Comparison of ENCODE assay signal across 34 cellular contexts in genomic region chr7:147681530-147681929, GRCh38.
"Had no signal": no experiment of that assay in that cellular context is flagged by ENCODE, and none has a peak within 500 bp of the region (broad histone marks: within the 10 kb centered on the region; RNA-seq: fewer than 3 reads in every experiment).

No MANE protein-coding gene starts in this region.

- H3K36me3 Mint-ChIP-seq: activated CD4-positive, alpha-beta memory T cell treated with anti-CD3 and anti-CD28 coated beads for 36 hours; activated naive CD4-positive, alpha-beta T cell treated with anti-CD3 and anti-CD28 coated beads, Interleukin-2, amount 50 U/mL, for 72 hours; activated naive CD8-positive, alpha-beta T cell treated with anti-CD3 and anti-CD28 coated beads for 36 hours had no signal

- H3K9me3 ChIP-seq: adrenal gland, body of pancreas, breast epithelium had no signal

- H3K4me3 Mint-ChIP-seq: activated B cell treated with CpG ODN at 0.5 μM for 24 hours; activated CD4-positive, alpha-beta memory T cell treated with anti-CD3 and anti-CD28 coated beads for 36 hours; activated CD4-positive, alpha-beta T cell treated with anti-CD3 and anti-CD28 coated beads, Interleukin-2, amount 10 ng/mL, durations not matched to agents 24 days and 14 days; activated CD8-positive, alpha-beta T cell treated with anti-CD3 and anti-CD28 coated beads for 36 hours; activated naive CD4-positive, alpha-beta T cell treated with anti-CD3 and anti-CD28 coated beads for 36 hours; activated naive CD8-positive, alpha-beta T cell treated with anti-CD3 and anti-CD28 coated beads for 36 hours; activated T-cell treated with anti-CD3 and anti-CD28 coated beads, Interleukin-2, amount 50 U/mL, for 4 hours; activated T-cell treated with anti-CD3 and anti-CD28 coated beads, Interleukin-2, amount 50 U/mL, for 72 hours; activated T-helper 1 cell treated with anti-CD3 and anti-CD28 coated beads, Interleukin-12 subunit alpha, Interleukin-12 subunit beta, Interleukin-2, Interleukin-4 antibody, amounts not matched to agents 30 ng/mL and 10 ng/mL and 1 ng/mL, durations not matched to agents 14 hours and 24 hours and 36 hours; activated T-helper 17 cell treated with anti-CD3 and anti-CD28 coated beads, Interleukin-2, amount 50 U/mL, for 72 hours; T-helper 1 cell treated with Interleukin-12 subunit alpha and Interleukin-12 subunit beta and Interleukin-4 antibody, amounts not matched to agents 30 μg/mL and 1 μg/mL, for 36 hours; T-helper 2 cell treated with Interferon-gamma antibody and Interleukin-4, amounts not matched to agents 5 μg/mL and 100 μg/mL, for 36 hours had no signal

- H3K27ac Mint-ChIP-seq: activated B cell treated with CpG ODN at 0.5 μM for 24 hours; activated CD4-positive, alpha-beta memory T cell treated with anti-CD3 and anti-CD28 coated beads for 36 hours; activated CD4-positive, alpha-beta T cell treated with anti-CD3 and anti-CD28 coated beads, Interleukin-2, amount 10 ng/mL, durations not matched to agents 24 days and 14 days; activated CD8-positive, alpha-beta T cell treated with anti-CD3 and anti-CD28 coated beads for 36 hours; activated naive CD4-positive, alpha-beta T cell treated with anti-CD3 and anti-CD28 coated beads for 36 hours; activated naive CD4-positive, alpha-beta T cell treated with anti-CD3 and anti-CD28 coated beads, Interleukin-2, amount 50 U/mL, for 72 hours; activated naive CD8-positive, alpha-beta T cell treated with anti-CD3 and anti-CD28 coated beads for 36 hours; activated T-cell treated with anti-CD3 and anti-CD28 coated beads, Interleukin-2, amount 50 U/mL, for 72 hours; activated T-helper 1 cell treated with anti-CD3 and anti-CD28 coated beads, Interleukin-12 subunit alpha, Interleukin-12 subunit beta, Interleukin-2, Interleukin-4 antibody, amounts not matched to agents 30 ng/mL and 10 ng/mL and 1 ng/mL, durations not matched to agents 14 hours and 24 hours and 36 hours; activated T-helper 17 cell treated with anti-CD3 and anti-CD28 coated beads, Interleukin-2, amount 50 U/mL, for 72 hours; T-helper 1 cell treated with Interleukin-12 subunit alpha and Interleukin-12 subunit beta and Interleukin-4 antibody, amounts not matched to agents 30 μg/mL and 1 μg/mL, for 36 hours; T-helper 2 cell treated with Interferon-gamma antibody and Interleukin-4, amounts not matched to agents 5 μg/mL and 100 μg/mL, for 36 hours had no signal

- ATAC-seq: activated CD8-positive, alpha-beta T cell treated with anti-CD3 and anti-CD28 coated beads for 36 hours; activated naive CD4-positive, alpha-beta T cell treated with anti-CD3 and anti-CD28 coated beads, Interleukin-2, amount 50 U/mL, for 72 hours; activated T-cell treated with anti-CD3 and anti-CD28 coated beads, Interleukin-2, amount 50 U/mL, for 4 hours; activated T-cell treated with anti-CD3 and anti-CD28 coated beads, Interleukin-2, amount 50 U/mL, for 72 hours; activated T-helper 17 cell treated with anti-CD3 and anti-CD28 coated beads, Interleukin-2, amount 50 U/mL, for 72 hours; body of pancreas had no signal

- H3K27ac ChIP-seq: adrenal gland, body of pancreas, brain microvascular endothelial cell, breast epithelium, VCaP had no signal

- H3K27me3 ChIP-seq: adrenal gland, body of pancreas, brain microvascular endothelial cell, breast epithelium had no signal

- H3K27me3 Mint-ChIP-seq: activated B cell treated with CpG ODN at 0.5 μM for 24 hours; activated CD4-positive, alpha-beta memory T cell treated with anti-CD3 and anti-CD28 coated beads for 36 hours; activated CD4-positive, alpha-beta T cell treated with anti-CD3 and anti-CD28 coated beads, Interleukin-2, amount 10 ng/mL, durations not matched to agents 24 days and 14 days; activated CD8-positive, alpha-beta T cell treated with anti-CD3 and anti-CD28 coated beads for 36 hours; activated naive CD8-positive, alpha-beta T cell treated with anti-CD3 and anti-CD28 coated beads for 36 hours; activated T-helper 17 cell treated with anti-CD3 and anti-CD28 coated beads, Interleukin-2, amount 50 U/mL, for 72 hours had no signal

- H3K4me3 ChIP-seq: adrenal gland, body of pancreas, breast epithelium had no signal

- H3K36me3 ChIP-seq: adrenal gland, brain microvascular endothelial cell, breast epithelium had no signal

- H3K9me3 Mint-ChIP-seq: activated CD4-positive, alpha-beta T cell treated with anti-CD3 and anti-CD28 coated beads, Interleukin-2, amount 10 ng/mL, durations not matched to agents 24 days and 14 days; activated CD8-positive, alpha-beta T cell treated with anti-CD3 and anti-CD28 coated beads for 36 hours; activated naive CD4-positive, alpha-beta T cell treated with anti-CD3 and anti-CD28 coated beads for 36 hours; activated naive CD8-positive, alpha-beta T cell treated with anti-CD3 and anti-CD28 coated beads for 36 hours; activated T-cell treated with anti-CD3 and anti-CD28 coated beads, Interleukin-2, amount 50 U/mL, for 4 hours; activated T-helper 1 cell treated with anti-CD3 and anti-CD28 coated beads, Interleukin-12 subunit alpha, Interleukin-12 subunit beta, Interleukin-2, Interleukin-4 antibody, amounts not matched to agents 30 ng/mL and 10 ng/mL and 1 ng/mL, durations not matched to agents 14 hours and 24 hours and 36 hours; activated T-helper 17 cell treated with anti-CD3 and anti-CD28 coated beads, Interleukin-2, amount 50 U/mL, for 72 hours; T-helper 1 cell treated with Interleukin-12 subunit alpha and Interleukin-12 subunit beta and Interleukin-4 antibody, amounts not matched to agents 30 μg/mL and 1 μg/mL, for 36 hours; T-helper 2 cell treated with Interferon-gamma antibody and Interleukin-4, amounts not matched to agents 5 μg/mL and 100 μg/mL, for 36 hours had no signal

- DNase-seq: activated B cell treated with CpG ODN at 0.5 μM for 24 hours; activated CD4-positive, alpha-beta memory T cell treated with anti-CD3 and anti-CD28 coated beads for 36 hours; activated CD4-positive, alpha-beta T cell treated with anti-CD3 and anti-CD28 coated beads for 4 hours; activated CD4-positive, alpha-beta T cell treated with anti-CD3 and anti-CD28 coated beads, Interleukin-2, amount 10 ng/mL, durations not matched to agents 24 days and 14 days; activated CD4-positive, alpha-beta T cell treated with anti-CD3 and anti-CD28 coated beads, Interleukin-2, amount 50 U/mL, for 1 hour; activated CD4-positive, alpha-beta T cell treated with anti-CD3 and anti-CD28 coated beads, Interleukin-2, amount 50 U/mL, for 4 hours; activated CD4-positive, CD25-positive, alpha-beta regulatory T cell treated with anti-CD3 and anti-CD28 coated beads, Interleukin-2, amount 50 U/mL, for 72 hours; activated CD8-positive, alpha-beta memory T cell treated with anti-CD3 and anti-CD28 coated beads, Interleukin-2, amount 50 U/mL, for 4 hours; activated CD8-positive, alpha-beta T cell treated with anti-CD3 and anti-CD28 coated beads for 36 hours; activated effector memory CD4-positive, alpha-beta T cell treated with anti-CD3 and anti-CD28 coated beads, Interleukin-2, amount 50 U/mL, for 16 hours; activated gamma-delta T cell treated with Interleukin-2 at 50 U/mL for 16 hours; activated naive CD4-positive, alpha-beta T cell; activated naive CD4-positive, alpha-beta T cell treated with anti-CD3 and anti-CD28 coated beads for 36 hours; activated naive CD4-positive, alpha-beta T cell treated with anti-CD3 and anti-CD28 coated beads, Interleukin-2, amount 50 U/mL, for 16 hours; activated naive CD8-positive, alpha-beta T cell treated with anti-CD3 and anti-CD28 coated beads for 36 hours; activated T-cell treated with anti-CD3 and anti-CD28 coated beads for 4 hours; activated T-cell treated with anti-CD3 and anti-CD28 coated beads, Interleukin-2, amount 50 U/mL, for 1 hour; activated T-cell treated with anti-CD3 and anti-CD28 coated beads, Interleukin-2, amount 50 U/mL, for 4 hours; activated T-cell treated with anti-CD3 and anti-CD28 coated beads, Interleukin-2, amount 50 U/mL, for 72 hours; adrenal gland; amniotic stem cell; aorta; body of pancreas; brain microvascular endothelial cell; central memory CD4-positive, alpha-beta T cell; T-helper 2 cell; T-helper 9 cell had no signal

- H3K4me1 Mint-ChIP-seq: activated B cell treated with CpG ODN at 0.5 μM for 24 hours; activated CD4-positive, alpha-beta T cell treated with anti-CD3 and anti-CD28 coated beads, Interleukin-2, amount 10 ng/mL, durations not matched to agents 24 days and 14 days; activated naive CD8-positive, alpha-beta T cell treated with anti-CD3 and anti-CD28 coated beads for 36 hours; activated T-helper 17 cell treated with anti-CD3 and anti-CD28 coated beads, Interleukin-2, amount 50 U/mL, for 72 hours had no signal

- H3K4me1 ChIP-seq: adrenal gland, body of pancreas, breast epithelium had no signal
